Comparison of ENCODE assay signal across 1 cellular context in the genomic region with DNA sequence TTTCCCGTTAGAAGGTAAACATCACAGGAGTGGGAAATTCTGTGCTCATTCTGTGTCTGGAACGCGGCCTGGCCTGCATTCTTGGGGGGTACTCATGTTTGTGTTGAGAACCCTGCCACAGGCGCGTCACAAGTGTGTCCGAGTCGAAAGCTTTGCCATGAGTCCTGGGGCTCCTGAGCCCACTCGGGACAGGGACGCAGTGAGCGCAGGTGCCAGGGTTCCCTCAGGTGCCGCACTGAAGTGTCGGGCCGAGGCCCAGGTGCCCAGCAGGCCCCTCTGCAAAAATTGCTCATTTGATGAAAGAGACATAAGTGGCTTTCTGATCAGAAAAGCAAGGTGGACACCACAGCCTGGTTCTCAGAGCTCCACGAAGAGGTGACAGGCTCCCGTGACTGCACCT.
TF ChIP-seq lines count a peak whose summit lies in the region.

No MANE protein-coding gene starts in this region.

TF ChIP-seq in SK-N-SH, 30 proteins besides CTCF, POLR2A, EP300 and RAD21:
- TF ChIP-seq, protein P1, sequence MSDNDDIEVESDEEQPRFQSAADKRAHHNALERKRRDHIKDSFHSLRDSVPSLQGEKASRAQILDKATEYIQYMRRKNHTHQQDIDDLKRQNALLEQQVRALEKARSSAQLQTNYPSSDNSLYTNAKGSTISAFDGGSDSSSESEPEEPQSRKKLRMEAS (IDR thresholded peaks at IDR 0.05; ENCODE audit: low read depth), result no peak
- TF ChIP-seq, protein P2, sequence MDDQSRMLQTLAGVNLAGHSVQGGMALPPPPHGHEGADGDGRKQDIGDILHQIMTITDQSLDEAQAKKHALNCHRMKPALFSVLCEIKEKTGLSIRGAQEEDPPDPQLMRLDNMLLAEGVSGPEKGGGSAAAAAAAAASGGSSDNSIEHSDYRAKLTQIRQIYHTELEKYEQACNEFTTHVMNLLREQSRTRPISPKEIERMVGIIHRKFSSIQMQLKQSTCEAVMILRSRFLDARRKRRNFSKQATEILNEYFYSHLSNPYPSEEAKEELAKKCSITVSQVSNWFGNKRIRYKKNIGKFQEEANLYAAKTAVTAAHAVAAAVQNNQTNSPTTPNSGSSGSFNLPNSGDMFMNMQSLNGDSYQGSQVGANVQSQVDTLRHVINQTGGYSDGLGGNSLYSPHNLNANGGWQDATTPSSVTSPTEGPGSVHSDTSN (IDR thresholded peaks at IDR 0.05), result no peak
- TF ChIP-seq, protein P3, sequence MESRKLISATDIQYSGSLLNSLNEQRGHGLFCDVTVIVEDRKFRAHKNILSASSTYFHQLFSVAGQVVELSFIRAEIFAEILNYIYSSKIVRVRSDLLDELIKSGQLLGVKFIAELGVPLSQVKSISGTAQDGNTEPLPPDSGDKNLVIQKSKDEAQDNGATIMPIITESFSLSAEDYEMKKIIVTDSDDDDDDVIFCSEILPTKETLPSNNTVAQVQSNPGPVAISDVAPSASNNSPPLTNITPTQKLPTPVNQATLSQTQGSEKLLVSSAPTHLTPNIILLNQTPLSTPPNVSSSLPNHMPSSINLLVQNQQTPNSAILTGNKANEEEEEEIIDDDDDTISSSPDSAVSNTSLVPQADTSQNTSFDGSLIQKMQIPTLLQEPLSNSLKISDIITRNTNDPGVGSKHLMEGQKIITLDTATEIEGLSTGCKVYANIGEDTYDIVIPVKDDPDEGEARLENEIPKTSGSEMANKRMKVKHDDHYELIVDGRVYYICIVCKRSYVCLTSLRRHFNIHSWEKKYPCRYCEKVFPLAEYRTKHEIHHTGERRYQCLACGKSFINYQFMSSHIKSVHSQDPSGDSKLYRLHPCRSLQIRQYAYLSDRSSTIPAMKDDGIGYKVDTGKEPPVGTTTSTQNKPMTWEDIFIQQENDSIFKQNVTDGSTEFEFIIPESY (IDR thresholded peaks at IDR 0.05; ENCODE audit: borderline replicate concordance, low read depth), result no peak
- TF ChIP-seq FOXJ3 (CRISPR knock-in tag; IDR thresholded peaks at IDR 0.05) (no peak), CHD2 (IDR thresholded peaks at IDR 0.05; ENCODE audit: low read length, partially characterized antibody) (no peak), MXI1 (IDR thresholded peaks at IDR 0.05; ENCODE audit: low read depth, low read length) (no peak), JUND (IDR thresholded peaks at IDR 0.05) (no peak), FOSL2 (IDR thresholded peaks at IDR 0.05; ENCODE audit: borderline replicate concordance, low read depth) (no peak), RCOR1 (IDR thresholded peaks at IDR 0.05; ENCODE audit: low read length) (no peak), ELF1 (IDR thresholded peaks at IDR 0.05) (no peak), NFIC (IDR thresholded peaks at IDR 0.05; ENCODE audit: borderline replicate concordance) (no peak), POLR2AphosphoS5 (IDR thresholded peaks at IDR 0.05; ENCODE audit: low read depth, low read length) (no peak), TAF1 (IDR thresholded peaks at IDR 0.05; ENCODE audit: borderline replicate concordance, low read depth, low read length) (no peak)
- TF ChIP-seq, protein P4, sequence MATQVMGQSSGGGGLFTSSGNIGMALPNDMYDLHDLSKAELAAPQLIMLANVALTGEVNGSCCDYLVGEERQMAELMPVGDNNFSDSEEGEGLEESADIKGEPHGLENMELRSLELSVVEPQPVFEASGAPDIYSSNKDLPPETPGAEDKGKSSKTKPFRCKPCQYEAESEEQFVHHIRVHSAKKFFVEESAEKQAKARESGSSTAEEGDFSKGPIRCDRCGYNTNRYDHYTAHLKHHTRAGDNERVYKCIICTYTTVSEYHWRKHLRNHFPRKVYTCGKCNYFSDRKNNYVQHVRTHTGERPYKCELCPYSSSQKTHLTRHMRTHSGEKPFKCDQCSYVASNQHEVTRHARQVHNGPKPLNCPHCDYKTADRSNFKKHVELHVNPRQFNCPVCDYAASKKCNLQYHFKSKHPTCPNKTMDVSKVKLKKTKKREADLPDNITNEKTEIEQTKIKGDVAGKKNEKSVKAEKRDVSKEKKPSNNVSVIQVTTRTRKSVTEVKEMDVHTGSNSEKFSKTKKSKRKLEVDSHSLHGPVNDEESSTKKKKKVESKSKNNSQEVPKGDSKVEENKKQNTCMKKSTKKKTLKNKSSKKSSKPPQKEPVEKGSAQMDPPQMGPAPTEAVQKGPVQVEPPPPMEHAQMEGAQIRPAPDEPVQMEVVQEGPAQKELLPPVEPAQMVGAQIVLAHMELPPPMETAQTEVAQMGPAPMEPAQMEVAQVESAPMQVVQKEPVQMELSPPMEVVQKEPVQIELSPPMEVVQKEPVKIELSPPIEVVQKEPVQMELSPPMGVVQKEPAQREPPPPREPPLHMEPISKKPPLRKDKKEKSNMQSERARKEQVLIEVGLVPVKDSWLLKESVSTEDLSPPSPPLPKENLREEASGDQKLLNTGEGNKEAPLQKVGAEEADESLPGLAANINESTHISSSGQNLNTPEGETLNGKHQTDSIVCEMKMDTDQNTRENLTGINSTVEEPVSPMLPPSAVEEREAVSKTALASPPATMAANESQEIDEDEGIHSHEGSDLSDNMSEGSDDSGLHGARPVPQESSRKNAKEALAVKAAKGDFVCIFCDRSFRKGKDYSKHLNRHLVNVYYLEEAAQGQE (IDR thresholded peaks at IDR 0.05; ENCODE audit: low read depth, low read length), result no peak
TF ChIP-seq in SK-N-SH: peak in this region for 0.
